Comparison of ENCODE assay signal across 1 cellular context in genomic region chr7:102983602-102984001, GRCh38.
TF ChIP-seq lines count a peak whose summit lies in the region.

No MANE protein-coding gene starts in this region.

TF ChIP-seq in K562, 482 proteins besides CTCF, POLR2A, EP300 and RAD21 (continued from another document and continues in another):
- TF ChIP-seq TRIM25 (IDR thresholded peaks at IDR 0.05; ENCODE audit: borderline replicate concordance) = no peak
- TF ChIP-seq, protein P1, sequence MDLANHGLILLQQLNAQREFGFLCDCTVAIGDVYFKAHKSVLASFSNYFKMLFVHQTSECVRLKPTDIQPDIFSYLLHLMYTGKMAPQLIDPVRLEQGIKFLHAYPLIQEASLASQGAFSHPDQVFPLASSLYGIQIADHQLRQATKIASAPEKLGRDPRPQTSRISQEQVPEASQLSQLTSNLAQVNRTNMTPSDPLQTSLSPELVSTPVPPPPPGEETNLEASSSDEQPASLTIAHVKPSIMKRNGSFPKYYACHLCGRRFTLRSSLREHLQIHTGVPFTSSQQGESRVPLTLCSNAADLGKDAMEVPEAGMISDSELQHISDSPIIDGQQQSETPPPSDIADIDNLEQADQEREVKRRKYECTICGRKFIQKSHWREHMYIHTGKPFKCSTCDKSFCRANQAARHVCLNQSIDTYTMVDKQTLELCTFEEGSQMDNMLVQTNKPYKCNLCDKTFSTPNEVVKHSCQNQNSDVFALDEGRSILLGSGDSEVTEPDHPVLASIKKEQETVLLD (IDR thresholded peaks at IDR 0.05) = no peak
- no peak for TF ChIP-seq ZNF696 (CRISPR knock-in tag; conservative IDR thresholded peaks at IDR 0.05)
- TF ChIP-seq CAMTA2 (CRISPR knock-in tag; conservative IDR thresholded peaks at IDR 0.05) = no peak
- TF ChIP-seq PRPF4 (IDR thresholded peaks at IDR 0.05; ENCODE audit: insufficient read depth, low read depth, low read length, poor library complexity, severe bottlenecking) = no peak
- no peak for TF ChIP-seq TGIF2 (CRISPR knock-in tag; IDR thresholded peaks at IDR 0.05)
- no peak for TF ChIP-seq SMARCB1 (IDR thresholded peaks at IDR 0.05; ENCODE audit: insufficient read length, low read depth)
- no peak for TF ChIP-seq HDAC8 (tag; IDR thresholded peaks at IDR 0.05)
- TF ChIP-seq, protein P2, sequence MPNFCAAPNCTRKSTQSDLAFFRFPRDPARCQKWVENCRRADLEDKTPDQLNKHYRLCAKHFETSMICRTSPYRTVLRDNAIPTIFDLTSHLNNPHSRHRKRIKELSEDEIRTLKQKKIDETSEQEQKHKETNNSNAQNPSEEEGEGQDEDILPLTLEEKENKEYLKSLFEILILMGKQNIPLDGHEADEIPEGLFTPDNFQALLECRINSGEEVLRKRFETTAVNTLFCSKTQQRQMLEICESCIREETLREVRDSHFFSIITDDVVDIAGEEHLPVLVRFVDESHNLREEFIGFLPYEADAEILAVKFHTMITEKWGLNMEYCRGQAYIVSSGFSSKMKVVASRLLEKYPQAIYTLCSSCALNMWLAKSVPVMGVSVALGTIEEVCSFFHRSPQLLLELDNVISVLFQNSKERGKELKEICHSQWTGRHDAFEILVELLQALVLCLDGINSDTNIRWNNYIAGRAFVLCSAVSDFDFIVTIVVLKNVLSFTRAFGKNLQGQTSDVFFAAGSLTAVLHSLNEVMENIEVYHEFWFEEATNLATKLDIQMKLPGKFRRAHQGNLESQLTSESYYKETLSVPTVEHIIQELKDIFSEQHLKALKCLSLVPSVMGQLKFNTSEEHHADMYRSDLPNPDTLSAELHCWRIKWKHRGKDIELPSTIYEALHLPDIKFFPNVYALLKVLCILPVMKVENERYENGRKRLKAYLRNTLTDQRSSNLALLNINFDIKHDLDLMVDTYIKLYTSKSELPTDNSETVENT (CRISPR knock-in tag; IDR thresholded peaks at IDR 0.05) = no peak
- no peak for TF ChIP-seq XRCC3 (IDR thresholded peaks at IDR 0.05)
- TF ChIP-seq ATF1 (CRISPR knock-in tag; IDR thresholded peaks at IDR 0.05) = no peak
- TF ChIP-seq ATF1 (tag; IDR thresholded peaks at IDR 0.05) = peak; percentile 41; the same call in 1 of the 2 replicates
- no peak for TF ChIP-seq BCOR (IDR thresholded peaks at IDR 0.05)
- TF ChIP-seq ZNF41 (CRISPR knock-in tag; conservative IDR thresholded peaks at IDR 0.05) = no peak
- no peak for TF ChIP-seq FOXA1 (IDR thresholded peaks at IDR 0.05; ENCODE audit: borderline replicate concordance)
- no peak for TF ChIP-seq ATF6 (CRISPR knock-in tag; IDR thresholded peaks at IDR 0.05)
- no peak for TF ChIP-seq ZBTB26 (CRISPR knock-in tag; IDR thresholded peaks at IDR 0.05)
- TF ChIP-seq MECOM (CRISPR knock-in tag; IDR thresholded peaks at IDR 0.05) = peak; percentile 78; the same call in 1 of the 2 replicates
- TF ChIP-seq ZNF3 (CRISPR knock-in tag; IDR thresholded peaks at IDR 0.05) = no peak
- TF ChIP-seq CEBPG (CRISPR knock-in tag; IDR thresholded peaks at IDR 0.05) = no peak
- TF ChIP-seq CEBPG (tag; conservative IDR thresholded peaks at IDR 0.05 in 1 of 2, IDR thresholded peaks at IDR 0.05 in 1 of 2) = no peak
- no peak for TF ChIP-seq ZNF511 (CRISPR knock-in tag; IDR thresholded peaks at IDR 0.05)
- TF ChIP-seq SOX6 (IDR thresholded peaks at IDR 0.05) = peak; percentile 95
- TF ChIP-seq, protein P3, sequence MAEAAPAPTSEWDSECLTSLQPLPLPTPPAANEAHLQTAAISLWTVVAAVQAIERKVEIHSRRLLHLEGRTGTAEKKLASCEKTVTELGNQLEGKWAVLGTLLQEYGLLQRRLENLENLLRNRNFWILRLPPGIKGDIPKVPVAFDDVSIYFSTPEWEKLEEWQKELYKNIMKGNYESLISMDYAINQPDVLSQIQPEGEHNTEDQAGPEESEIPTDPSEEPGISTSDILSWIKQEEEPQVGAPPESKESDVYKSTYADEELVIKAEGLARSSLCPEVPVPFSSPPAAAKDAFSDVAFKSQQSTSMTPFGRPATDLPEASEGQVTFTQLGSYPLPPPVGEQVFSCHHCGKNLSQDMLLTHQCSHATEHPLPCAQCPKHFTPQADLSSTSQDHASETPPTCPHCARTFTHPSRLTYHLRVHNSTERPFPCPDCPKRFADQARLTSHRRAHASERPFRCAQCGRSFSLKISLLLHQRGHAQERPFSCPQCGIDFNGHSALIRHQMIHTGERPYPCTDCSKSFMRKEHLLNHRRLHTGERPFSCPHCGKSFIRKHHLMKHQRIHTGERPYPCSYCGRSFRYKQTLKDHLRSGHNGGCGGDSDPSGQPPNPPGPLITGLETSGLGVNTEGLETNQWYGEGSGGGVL (CRISPR knock-in tag; IDR thresholded peaks at IDR 0.05) = no peak
- TF ChIP-seq HMG20B (CRISPR knock-in tag; IDR thresholded peaks at IDR 0.05) = peak; percentile 74; the same call in 1 of the 2 replicates
- no peak for TF ChIP-seq TFAM (CRISPR knock-in tag; conservative IDR thresholded peaks at IDR 0.05)
- TF ChIP-seq, protein P4, sequence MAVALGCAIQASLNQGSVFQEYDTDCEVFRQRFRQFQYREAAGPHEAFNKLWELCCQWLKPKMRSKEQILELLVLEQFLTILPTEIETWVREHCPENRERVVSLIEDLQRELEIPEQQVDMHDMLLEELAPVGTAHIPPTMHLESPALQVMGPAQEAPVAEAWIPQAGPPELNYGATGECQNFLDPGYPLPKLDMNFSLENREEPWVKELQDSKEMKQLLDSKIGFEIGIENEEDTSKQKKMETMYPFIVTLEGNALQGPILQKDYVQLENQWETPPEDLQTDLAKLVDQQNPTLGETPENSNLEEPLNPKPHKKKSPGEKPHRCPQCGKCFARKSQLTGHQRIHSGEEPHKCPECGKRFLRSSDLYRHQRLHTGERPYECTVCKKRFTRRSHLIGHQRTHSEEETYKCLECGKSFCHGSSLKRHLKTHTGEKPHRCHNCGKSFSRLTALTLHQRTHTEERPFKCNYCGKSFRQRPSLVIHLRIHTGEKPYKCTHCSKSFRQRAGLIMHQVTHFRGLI (CRISPR knock-in tag; IDR thresholded peaks at IDR 0.05) = peak; percentile 36; the same call in 1 of the 2 replicates
- no peak for TF ChIP-seq ZNF717 (CRISPR knock-in tag; IDR thresholded peaks at IDR 0.05)
- no peak for TF ChIP-seq HNRNPL (IDR thresholded peaks at IDR 0.05; ENCODE audit: low read depth, low read length)
- TF ChIP-seq, protein P5, sequence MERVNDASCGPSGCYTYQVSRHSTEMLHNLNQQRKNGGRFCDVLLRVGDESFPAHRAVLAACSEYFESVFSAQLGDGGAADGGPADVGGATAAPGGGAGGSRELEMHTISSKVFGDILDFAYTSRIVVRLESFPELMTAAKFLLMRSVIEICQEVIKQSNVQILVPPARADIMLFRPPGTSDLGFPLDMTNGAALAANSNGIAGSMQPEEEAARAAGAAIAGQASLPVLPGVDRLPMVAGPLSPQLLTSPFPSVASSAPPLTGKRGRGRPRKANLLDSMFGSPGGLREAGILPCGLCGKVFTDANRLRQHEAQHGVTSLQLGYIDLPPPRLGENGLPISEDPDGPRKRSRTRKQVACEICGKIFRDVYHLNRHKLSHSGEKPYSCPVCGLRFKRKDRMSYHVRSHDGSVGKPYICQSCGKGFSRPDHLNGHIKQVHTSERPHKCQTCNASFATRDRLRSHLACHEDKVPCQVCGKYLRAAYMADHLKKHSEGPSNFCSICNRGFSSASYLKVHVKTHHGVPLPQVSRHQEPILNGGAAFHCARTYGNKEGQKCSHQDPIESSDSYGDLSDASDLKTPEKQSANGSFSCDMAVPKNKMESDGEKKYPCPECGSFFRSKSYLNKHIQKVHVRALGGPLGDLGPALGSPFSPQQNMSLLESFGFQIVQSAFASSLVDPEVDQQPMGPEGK (CRISPR knock-in tag; IDR thresholded peaks at IDR 0.05; ENCODE audit: borderline replicate concordance) = no peak
- no peak for TF ChIP-seq PHB2 (IDR thresholded peaks at IDR 0.05; ENCODE audit: low read depth)
- no peak for TF ChIP-seq TCF7L2 (IDR thresholded peaks at IDR 0.05; ENCODE audit: low read depth, low read length)
- TF ChIP-seq XRCC4 (IDR thresholded peaks at IDR 0.05; ENCODE audit: extremely low read depth, insufficient read depth, insufficient read length) = no peak
- TF ChIP-seq ZNF699 (CRISPR knock-in tag; IDR thresholded peaks at IDR 0.05; ENCODE audit: insufficient replicate concordance) = no peak
- TF ChIP-seq YY1 (IDR thresholded peaks at IDR 0.05; ENCODE audit: borderline replicate concordance in 1 of 3, control insufficient read depth in 1 of 3, extremely low read depth in 1 of 3, insufficient read depth in 3 of 3, insufficient read length in 1 of 3, insufficient replicate concordance in 2 of 3, low read depth in 1 of 3, low read length in 2 of 3) = no peak
- TF ChIP-seq EP400 (IDR thresholded peaks at IDR 0.05) = no peak
- no peak for TF ChIP-seq ARNT (IDR thresholded peaks at IDR 0.05)
- TF ChIP-seq RBM25 (IDR thresholded peaks at IDR 0.05; ENCODE audit: low read depth, low read length, severe bottlenecking) = no peak
- no peak for TF ChIP-seq ZNF212 (CRISPR knock-in tag; IDR thresholded peaks at IDR 0.05)
- TF ChIP-seq, protein P6, sequence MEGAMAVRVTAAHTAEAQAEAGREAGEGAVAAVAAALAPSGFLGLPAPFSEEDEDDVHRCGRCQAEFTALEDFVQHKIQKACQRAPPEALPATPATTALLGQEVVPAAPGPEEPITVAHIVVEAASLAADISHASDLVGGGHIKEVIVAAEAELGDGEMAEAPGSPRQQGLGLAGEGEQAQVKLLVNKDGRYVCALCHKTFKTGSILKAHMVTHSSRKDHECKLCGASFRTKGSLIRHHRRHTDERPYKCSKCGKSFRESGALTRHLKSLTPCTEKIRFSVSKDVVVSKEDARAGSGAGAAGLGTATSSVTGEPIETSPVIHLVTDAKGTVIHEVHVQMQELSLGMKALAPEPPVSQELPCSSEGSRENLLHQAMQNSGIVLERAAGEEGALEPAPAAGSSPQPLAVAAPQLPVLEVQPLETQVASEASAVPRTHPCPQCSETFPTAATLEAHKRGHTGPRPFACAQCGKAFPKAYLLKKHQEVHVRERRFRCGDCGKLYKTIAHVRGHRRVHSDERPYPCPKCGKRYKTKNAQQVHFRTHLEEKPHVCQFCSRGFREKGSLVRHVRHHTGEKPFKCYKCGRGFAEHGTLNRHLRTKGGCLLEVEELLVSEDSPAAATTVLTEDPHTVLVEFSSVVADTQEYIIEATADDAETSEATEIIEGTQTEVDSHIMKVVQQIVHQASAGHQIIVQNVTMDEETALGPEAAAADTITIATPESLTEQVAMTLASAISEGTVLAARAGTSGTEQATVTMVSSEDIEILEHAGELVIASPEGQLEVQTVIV (CRISPR knock-in tag; IDR thresholded peaks at IDR 0.05; ENCODE audit: borderline replicate concordance) = no peak
- TF ChIP-seq NFRKB (IDR thresholded peaks at IDR 0.05; ENCODE audit: low read depth) = no peak
- TF ChIP-seq ZNF174 (CRISPR knock-in tag; IDR thresholded peaks at IDR 0.05) = no peak
- TF ChIP-seq FOXK1 (CRISPR knock-in tag; IDR thresholded peaks at IDR 0.05; ENCODE audit: borderline replicate concordance) = no peak
- no peak for TF ChIP-seq SMAD1 (IDR thresholded peaks at IDR 0.05; ENCODE audit: low read depth, low read length, partially characterized antibody)
- no peak for TF ChIP-seq ARID2 (IDR thresholded peaks at IDR 0.05)
- TF ChIP-seq CHD2 (IDR thresholded peaks at IDR 0.05; ENCODE audit: low read depth, low read length) = no peak
- no peak for TF ChIP-seq ZNF586 (CRISPR knock-in tag; conservative IDR thresholded peaks at IDR 0.05)
- TF ChIP-seq CBX2 (IDR thresholded peaks at IDR 0.05; ENCODE audit: insufficient read depth, low read length, poor library complexity, severe bottlenecking) = no peak
- TF ChIP-seq, protein P7, sequence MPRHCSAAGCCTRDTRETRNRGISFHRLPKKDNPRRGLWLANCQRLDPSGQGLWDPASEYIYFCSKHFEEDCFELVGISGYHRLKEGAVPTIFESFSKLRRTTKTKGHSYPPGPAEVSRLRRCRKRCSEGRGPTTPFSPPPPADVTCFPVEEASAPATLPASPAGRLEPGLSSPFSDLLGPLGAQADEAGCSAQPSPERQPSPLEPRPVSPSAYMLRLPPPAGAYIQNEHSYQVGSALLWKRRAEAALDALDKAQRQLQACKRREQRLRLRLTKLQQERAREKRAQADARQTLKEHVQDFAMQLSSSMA (CRISPR knock-in tag; IDR thresholded peaks at IDR 0.05) = no peak
- no peak for TF ChIP-seq ILK (tag; IDR thresholded peaks at IDR 0.05; ENCODE audit: borderline replicate concordance, low read depth)
- TF ChIP-seq NFIC (IDR thresholded peaks at IDR 0.05) = peak; percentile 45; the same call in 1 of the 2 replicates
- no peak for TF ChIP-seq ZNF143 (CRISPR knock-in tag; IDR thresholded peaks at IDR 0.05)
